Comparison of ENCODE assay signal across 8 cellular contexts in the genomic region with DNA sequence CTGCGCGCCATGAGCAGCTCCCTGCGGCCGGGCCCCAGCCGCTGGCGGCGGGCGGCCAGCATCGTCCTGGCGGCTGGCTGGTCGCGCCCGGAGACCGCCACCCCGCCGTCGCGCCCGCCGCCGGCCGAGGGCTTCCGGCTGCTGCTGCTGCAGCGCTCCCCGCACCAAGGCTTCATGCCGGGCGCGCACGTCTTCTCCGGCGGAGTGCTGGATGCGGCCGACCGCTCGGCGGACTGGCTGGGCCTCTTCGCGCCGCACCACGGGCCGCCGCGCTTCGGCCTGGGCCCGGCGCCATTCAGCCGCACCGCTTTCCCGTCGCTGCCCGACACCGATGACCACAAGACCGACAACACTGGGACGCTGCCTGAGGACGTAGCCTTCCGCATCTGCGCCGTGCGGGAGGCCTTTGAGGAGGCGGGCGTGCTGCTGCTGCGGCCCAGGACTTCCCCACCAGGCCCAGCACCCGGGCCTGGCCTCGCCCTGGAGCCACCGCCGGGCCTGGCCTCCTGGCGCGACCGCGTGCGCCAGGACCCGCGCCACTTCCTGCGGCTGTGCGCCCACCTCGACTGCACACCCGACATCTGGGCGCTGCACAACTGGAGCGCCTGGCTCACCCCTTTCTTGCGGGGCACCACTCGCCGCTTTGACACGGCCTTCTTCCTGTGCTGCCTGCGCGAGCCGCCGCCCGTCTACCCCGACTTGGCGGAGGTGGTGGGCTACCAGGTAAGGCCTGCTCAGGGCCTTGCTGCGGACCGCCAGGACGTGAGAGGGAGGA. TPM values are rescaled to one million over a fixed set of nuclear protein-coding genes. Genes with fewer than 3 reads are reported as not detected.
DNase-seq lines count a peak whose midpoint lies in the region; ATAC-seq and TF ChIP-seq lines count a peak whose summit lies in the region.

No MANE protein-coding gene starts in this region.

- peaks cover 8% of the 10 kb centered on the region; the same call in 1 of the 2 replicates for H3K9me3 ChIP-seq in SJSA1 (replicated peaks)
- H3K9me3 ChIP-seq in right atrium auricular region, result no peaks in the 10 kb centered on the region

- H3K36me3 ChIP-seq in SJSA1 (peaks cover 32% of the 10 kb centered on the region), right atrium auricular region (no peaks in the 10 kb centered on the region)

- DNase-seq in Caki2 (ENCODE audit: low read depth) (peak; percentile 76), SJSA1 (ENCODE audit: low read depth in 1 of 2, low spot score in 2 of 2) (peak; percentile 66 to 67), right atrium auricular region (ENCODE audit: low spot score) (no peak), posterior cingulate gyrus (peak; percentile 41 to 95 (median 62)), COLO829 (ENCODE audit: low spot score) (no peak)

- TF ChIP-seq CTCF in right atrium auricular region (IDR thresholded peaks at IDR 0.05), result no peak

- ATAC-seq in GM19395 (IDR thresholded peaks at IDR 0.05; ENCODE audit: unreplicated experiment) (peak; percentile 59), HG03439 (IDR thresholded peaks at IDR 0.05; ENCODE audit: unreplicated experiment) (peak; percentile 65)

- H3K4me1 ChIP-seq in SJSA1 (replicated peaks) (peaks cover 27% of the 10 kb centered on the region), right atrium auricular region (peaks cover 0 to 61% of the 10 kb centered on the region in 2 donors)

- H3K27ac ChIP-seq in SJSA1 (peak overlapping the region; percentile 67), angular gyrus (ENCODE audit: low read depth, low read length) (peak overlapping the region; percentile 64), right atrium auricular region (peak overlapping the region; percentile 79 to 90)

- intact Hi-C loops in posterior cingulate gyrus (cut with DNase I), result loop anchor here (2.0 kb wide), 1 partner anchor 17 kb away; the partner anchor contains the start of genes ANKRD27 and RGS9BP

- H3K27me3 ChIP-seq in SJSA1 (replicated peaks) (no peaks in the 10 kb centered on the region), right atrium auricular region (no peaks in the 10 kb centered on the region)

- in situ Hi-C loops in Caki2 (cut with HindIII; ENCODE audit: low pct_unique_long_range_greater_than_20kb, low sequenced_read_pairs), result no loop called here

- H3K4me3 ChIP-seq in SJSA1, result peak overlapping the region; percentile 94
- peak overlapping the region; percentile 74 to 77 for H3K4me3 ChIP-seq in right atrium auricular region

RNA-seq across cellular contexts. Expression of gene NUDT19, which starts 0.5 kb away (rescaled TPM):
- total RNA-seq in Caki2 (2014; rRNA removed; shearing (Covaris generic); ENCODE audit: low replicate concordance), result 11.9 and 14.0 TPM in 2 replicates
- 7.3 and 14.1 TPM in 2 replicates for total RNA-seq in SJSA1 (2014; rRNA removed; shearing (Covaris generic))
- 10 to 100 TPM in 1 of 2 donors, 1 to 10 TPM in 1; 9.1 to 18.0 TPM for total RNA-seq in right atrium auricular region

RNA-seq across cellular contexts. Expression of gene RGS9BP, which starts 16.5 kb away (rescaled TPM):
- total RNA-seq in Caki2 (2014; rRNA removed; shearing (Covaris generic); ENCODE audit: low replicate concordance), result 1.3 and 2.1 TPM in 2 replicates
- 0.05 TPM in 1 of 2 replicates, not detected in the other for total RNA-seq in SJSA1 (2014; rRNA removed; shearing (Covaris generic))
- total RNA-seq in right atrium auricular region, result 10 to 100 TPM in 1 of 2 donors, 1 to 10 TPM in 1; 2.5 to 15.3 TPM

RNA-seq across cellular contexts. Expression of gene ANKRD27, which starts 17.2 kb away (rescaled TPM):
- total RNA-seq in Caki2 (2014; rRNA removed; shearing (Covaris generic); ENCODE audit: low replicate concordance), result 23.4 and 46.0 TPM in 2 replicates
- 22.5 and 26.2 TPM in 2 replicates for total RNA-seq in SJSA1 (2014; rRNA removed; shearing (Covaris generic))
- total RNA-seq in right atrium auricular region, result 10 to 100 TPM; 18.8 to 22.4 TPM

RNA-seq across cellular contexts. Expression of gene TDRD12, which starts 27.4 kb away (rescaled TPM):
- total RNA-seq in Caki2 (2014; rRNA removed; shearing (Covaris generic); ENCODE audit: low replicate concordance), result 4.4 TPM in 1 of 2 replicates, not detected in the other
- 0.05 and 0.85 TPM in 2 replicates for total RNA-seq in SJSA1 (2014; rRNA removed; shearing (Covaris generic))
- under 1 TPM; 0.28 to 0.96 TPM for total RNA-seq in right atrium auricular region

Comparison
In these comparisons a context has a peak if more than half of its experiments do, and no peak if none do; other contexts are left out.
1. DNase-seq: peak in Caki2 (single experiment), SJSA1 (2 of 2) and posterior cingulate gyrus (10 of 10); none in right atrium auricular region (single experiment) and COLO829 (single experiment).
2. Peak in every context shown above with its lines, with median percentiles within 50 percentile points of each other: H3K27ac ChIP-seq.